ENCODE assay signal across 15 cellular contexts in genomic region chr19:17944301-17944700, GRCh38. TPM values are rescaled to one million over a fixed set of nuclear protein-coding genes. Genes with fewer than 3 reads are reported as not detected.
DNase-seq lines count a peak whose midpoint lies in the region; ATAC-seq, FAIRE-seq and TF ChIP-seq lines count a peak whose summit lies in the region.
"Had no signal": no experiment of that assay in that cellular context is flagged by ENCODE, and none has a peak within 500 bp of the region (broad histone marks: within the 10 kb centered on the region; RNA-seq: fewer than 3 reads in every experiment).

No MANE protein-coding gene starts in this region.

- peaks cover 8% of the 10 kb centered on the region for H3K9me3 Mint-ChIP-seq in glutamatergic neuron (ENCODE audit: unreplicated experiment)
- H3K9me3 Mint-ChIP-seq in stimulated activated effector memory CD8-positive, alpha-beta T cell treated with anti-CD3 and anti-CD28 coated beads, Interleukin-12 subunit alpha, Interleukin-12 subunit beta, amount 100 ng/mL, for 72 hours: no peaks in the 10 kb centered on the region
- H3K9me3 Mint-ChIP-seq: activated naive CD8-positive, alpha-beta T cell treated with anti-CD3 and anti-CD28 coated beads, Interleukin-2, amount 50 U/mL, for 24 hours; stimulated activated naive B cell treated with anti-CD40 and anti-IgM and Interleukin-4, amounts not matched to agents 10 μg/mL and 1 μg/mL and 100 μg/mL, for 72 hours had no signal

- ATAC-seq in GM18858 (IDR thresholded peaks at IDR 0.05; ENCODE audit: unreplicated experiment) (no peak), GM19035 (IDR thresholded peaks at IDR 0.05; ENCODE audit: unreplicated experiment) (no peak)
- no peak for ATAC-seq in stimulated activated effector memory CD8-positive, alpha-beta T cell treated with anti-CD3 and anti-CD28 coated beads, Interleukin-12 subunit alpha, Interleukin-12 subunit beta, amount 100 ng/mL, for 72 hours
- ATAC-seq: activated naive CD8-positive, alpha-beta T cell treated with anti-CD3 and anti-CD28 coated beads, Interleukin-2, amount 50 U/mL, for 24 hours; stimulated activated naive B cell treated with anti-CD40 and anti-IgM and Interleukin-4, amounts not matched to agents 10 μg/mL and 1 μg/mL and 100 μg/mL, for 72 hours had no signal

- H3K4me1 Mint-ChIP-seq in glutamatergic neuron (ENCODE audit: low read depth, unreplicated experiment): peaks cover 9% of the 10 kb centered on the region
- peaks cover 27% of the 10 kb centered on the region for H3K4me1 Mint-ChIP-seq in stimulated activated effector memory CD8-positive, alpha-beta T cell treated with anti-CD3 and anti-CD28 coated beads, Interleukin-12 subunit alpha, Interleukin-12 subunit beta, amount 100 ng/mL, for 72 hours

- no peak for TF ChIP-seq CTCF in glutamatergic neuron (IDR thresholded peaks at IDR 0.05; ENCODE audit: partially characterized antibody, unreplicated experiment)

- H3K4me3 Mint-ChIP-seq in glutamatergic neuron (ENCODE audit: unreplicated experiment): no peak overlapping the region
- no peak overlapping the region for H3K4me3 Mint-ChIP-seq in stimulated activated effector memory CD8-positive, alpha-beta T cell treated with anti-CD3 and anti-CD28 coated beads, Interleukin-12 subunit alpha, Interleukin-12 subunit beta, amount 100 ng/mL, for 72 hours
- H3K4me3 Mint-ChIP-seq: activated naive CD8-positive, alpha-beta T cell treated with anti-CD3 and anti-CD28 coated beads, Interleukin-2, amount 50 U/mL, for 24 hours; stimulated activated naive B cell treated with anti-CD40 and anti-IgM and Interleukin-4, amounts not matched to agents 10 μg/mL and 1 μg/mL and 100 μg/mL, for 72 hours had no signal

- FAIRE-seq in RCC 7860 (lab: Jason Lieb, UNC): peak; percentile 22

- H3K36me3 Mint-ChIP-seq in glutamatergic neuron (ENCODE audit: unreplicated experiment): no peaks in the 10 kb centered on the region
- H3K36me3 Mint-ChIP-seq in stimulated activated effector memory CD8-positive, alpha-beta T cell treated with anti-CD3 and anti-CD28 coated beads, Interleukin-12 subunit alpha, Interleukin-12 subunit beta, amount 100 ng/mL, for 72 hours: peaks cover 63% of the 10 kb centered on the region

- H3K27me3 Mint-ChIP-seq in glutamatergic neuron (ENCODE audit: unreplicated experiment): peaks cover 19% of the 10 kb centered on the region
- H3K27me3 Mint-ChIP-seq: stimulated activated naive B cell treated with anti-CD40 and anti-IgM and Interleukin-4, amounts not matched to agents 10 μg/mL and 1 μg/mL and 100 μg/mL, for 72 hours had no signal

- H3K27ac Mint-ChIP-seq in glutamatergic neuron (ENCODE audit: unreplicated experiment): no peak overlapping the region
- H3K27ac Mint-ChIP-seq in stimulated activated effector memory CD8-positive, alpha-beta T cell treated with anti-CD3 and anti-CD28 coated beads, Interleukin-12 subunit alpha, Interleukin-12 subunit beta, amount 100 ng/mL, for 72 hours: no peak overlapping the region
- H3K27ac Mint-ChIP-seq: activated naive CD8-positive, alpha-beta T cell treated with anti-CD3 and anti-CD28 coated beads, Interleukin-2, amount 50 U/mL, for 24 hours; stimulated activated naive B cell treated with anti-CD40 and anti-IgM and Interleukin-4, amounts not matched to agents 10 μg/mL and 1 μg/mL and 100 μg/mL, for 72 hours had no signal

- DNase-seq in EL (peak; percentile 84), RCC 7860 (ENCODE audit: low spot score) (peak; percentile 25), epithelial cell of prostate (ENCODE audit: low read depth, low spot score) (peak; percentile 36), occipital lobe (lab: John Stamatoyannopoulos, UW) (peak; percentile 75), glutamatergic neuron (no peak)
- no peak for DNase-seq in stimulated activated effector memory CD8-positive, alpha-beta T cell treated with anti-CD3 and anti-CD28 coated beads, Interleukin-12 subunit alpha, Interleukin-12 subunit beta, amount 100 ng/mL, for 72 hours (ENCODE audit: low spot score in 2 of 2)
- DNase-seq: activated CD8-positive, alpha-beta memory T cell treated with anti-CD3 and anti-CD28 coated beads for 24 hours; activated naive CD8-positive, alpha-beta T cell treated with anti-CD3 and anti-CD28 coated beads, Interleukin-2, amount 50 U/mL, for 24 hours; DND-41; NCI-H2029; stimulated activated naive B cell treated with anti-CD40 and anti-IgM and Interleukin-4, amounts not matched to agents 10 μg/mL and 1 μg/mL and 100 μg/mL, for 72 hours; T-helper 2 cell had no signal

- no peak overlapping the region for H3K27ac ChIP-seq in epithelial cell of prostate

RNA-seq across cellular contexts. Expression of gene CCDC124, which starts 11.5 kb away (rescaled TPM):
- total RNA-seq in occipital lobe (13.9 TPM), glutamatergic neuron (ENCODE audit: unreplicated experiment) (87.9 TPM)

RNA-seq across cellular contexts. Expression of gene KCNN1, which starts 22.6 kb away (rescaled TPM):
- total RNA-seq in occipital lobe (30.1 TPM), glutamatergic neuron (ENCODE audit: unreplicated experiment) (91.1 TPM)
- total RNA-seq: osteocyte had no signal

Comparison
In these comparisons a context has a peak if more than half of its experiments do, and no peak if none do; other contexts are left out.
1. DNase-seq: peak in EL (single experiment), RCC 7860 (single experiment), epithelial cell of prostate (single experiment) and occipital lobe (single experiment); none in glutamatergic neuron (single experiment) and stimulated activated effector memory CD8-positive, alpha-beta T cell treated with anti-CD3 and anti-CD28 coated beads, Interleukin-12 subunit alpha, Interleukin-12 subunit beta, amount 100 ng/mL, for 72 hours (0 of 2).